Comparison of ENCODE assay signal across 17 cellular contexts in the genomic region with DNA sequence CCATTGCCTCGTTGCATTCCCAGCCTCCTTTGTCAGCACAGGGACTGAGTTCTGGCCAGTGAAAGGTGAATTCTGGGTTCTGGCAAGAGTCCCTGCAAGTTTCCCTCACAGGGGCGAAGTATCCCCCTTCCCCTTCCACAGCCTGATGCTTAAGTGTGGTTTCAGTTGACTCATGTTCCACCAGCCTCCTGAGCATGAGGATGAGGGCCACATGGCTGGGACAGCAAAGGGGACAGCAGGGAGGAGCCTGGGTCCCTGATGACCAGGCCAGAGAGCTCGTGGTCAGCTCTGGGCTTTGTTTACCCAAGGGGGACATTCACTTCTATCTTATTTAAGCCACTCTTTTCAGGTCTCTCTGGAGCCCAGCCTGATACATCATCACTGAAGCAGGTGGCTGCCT. TPM values are rescaled to one million over a fixed set of nuclear protein-coding genes. Genes with fewer than 3 reads are reported as not detected.
"Had no signal": no experiment of that assay in that cellular context is flagged by ENCODE, and none has a peak within 500 bp of the region (broad histone marks: within the 10 kb centered on the region; RNA-seq: fewer than 3 reads in every experiment).

No MANE protein-coding gene starts in this region.

- ATAC-seq: left lobe of liver; mucosa of descending colon; naive thymus-derived CD8-positive, alpha-beta T cell; right cardiac atrium had no signal

- H3K9me3 ChIP-seq: mucosa of descending colon, neutrophil had no signal

- H3K27ac ChIP-seq: neutrophil had no signal

- H3K4me3 ChIP-seq: mucosa of descending colon, smooth muscle cell had no signal

- H3K27ac Mint-ChIP-seq: naive thymus-derived CD8-positive, alpha-beta T cell had no signal

- FAIRE-seq: endothelial cell of umbilical vein, islet of Langerhans had no signal

- H3K4me1 Mint-ChIP-seq: naive thymus-derived CD8-positive, alpha-beta T cell had no signal

- H3K9me3 Mint-ChIP-seq: naive thymus-derived CD8-positive, alpha-beta T cell had no signal

- DNase-seq: erythroblast; foreskin melanocyte; hypothalamus; mammary epithelial cell; mucosa of descending colon; naive thymus-derived CD8-positive, alpha-beta T cell; posterior cingulate gyrus; stimulated activated CD4-positive, alpha-beta T cell treated with anti-CD3 and anti-CD28 coated beads, Interleukin-2, amount 100 ng/mL, for 48 hours; stimulated activated naive CD4-positive, alpha-beta T cell treated with Interleukin-2 at 50 U/mL for 16 hours; trophoblast cell had no signal

- H3K4me3 Mint-ChIP-seq: naive thymus-derived CD8-positive, alpha-beta T cell had no signal

- H3K36me3 ChIP-seq: neutrophil had no signal

RNA-seq across cellular contexts. Expression of gene CACNA2D4, which starts 36.5 kb away (rescaled TPM):
- total RNA-seq: smooth muscle cell had no signal
- polyA plus RNA-seq: mammary epithelial cell, neural cell had no signal
